ENCODE assay signal across 1 cellular context in the genomic region with DNA sequence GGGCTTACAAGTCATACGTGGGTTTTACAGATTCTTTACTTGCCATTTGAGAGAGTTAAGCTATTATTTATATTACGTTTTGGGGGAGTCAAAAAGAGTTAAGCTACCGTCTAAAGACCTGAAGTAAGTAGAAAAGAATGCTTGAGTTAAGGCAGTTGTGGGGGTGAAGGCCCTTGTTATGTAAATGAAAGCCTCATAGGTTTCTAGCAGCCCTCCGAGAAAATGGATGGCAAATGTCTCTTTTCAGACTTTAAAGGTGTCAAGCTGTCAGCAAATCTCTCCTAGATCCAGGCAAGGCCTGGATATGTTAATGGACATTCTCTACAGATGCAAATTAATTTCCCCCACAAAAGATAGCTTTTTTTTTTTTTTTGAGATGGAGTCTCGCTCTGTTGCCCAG.
TF ChIP-seq lines count a peak whose summit lies in the region.

No MANE protein-coding gene starts in this region.

TF ChIP-seq in HepG2, 621 proteins besides CTCF, POLR2A, EP300 and RAD21 (continued from another document):
- TF ChIP-seq ZNF549 (CRISPR knock-in tag; IDR thresholded peaks at IDR 0.05) (no peak), ZNF724P (CRISPR knock-in tag; IDR thresholded peaks at IDR 0.05; ENCODE audit: borderline replicate concordance) (no peak), MAFG (CRISPR knock-in tag; IDR thresholded peaks at IDR 0.05) (no peak), ARNT2 (CRISPR knock-in tag; IDR thresholded peaks at IDR 0.05; ENCODE audit: low read depth) (no peak), SOX13 (IDR thresholded peaks at IDR 0.05) (no peak), SOX13 (CRISPR knock-in tag; conservative IDR thresholded peaks at IDR 0.05 in 1 of 2, IDR thresholded peaks at IDR 0.05 in 1 of 2) (no peak), ARID2 (CRISPR knock-in tag; IDR thresholded peaks at IDR 0.05; ENCODE audit: borderline replicate concordance) (no peak), WIZ (CRISPR knock-in tag; IDR thresholded peaks at IDR 0.05) (no peak)
- TF ChIP-seq, protein P1, sequence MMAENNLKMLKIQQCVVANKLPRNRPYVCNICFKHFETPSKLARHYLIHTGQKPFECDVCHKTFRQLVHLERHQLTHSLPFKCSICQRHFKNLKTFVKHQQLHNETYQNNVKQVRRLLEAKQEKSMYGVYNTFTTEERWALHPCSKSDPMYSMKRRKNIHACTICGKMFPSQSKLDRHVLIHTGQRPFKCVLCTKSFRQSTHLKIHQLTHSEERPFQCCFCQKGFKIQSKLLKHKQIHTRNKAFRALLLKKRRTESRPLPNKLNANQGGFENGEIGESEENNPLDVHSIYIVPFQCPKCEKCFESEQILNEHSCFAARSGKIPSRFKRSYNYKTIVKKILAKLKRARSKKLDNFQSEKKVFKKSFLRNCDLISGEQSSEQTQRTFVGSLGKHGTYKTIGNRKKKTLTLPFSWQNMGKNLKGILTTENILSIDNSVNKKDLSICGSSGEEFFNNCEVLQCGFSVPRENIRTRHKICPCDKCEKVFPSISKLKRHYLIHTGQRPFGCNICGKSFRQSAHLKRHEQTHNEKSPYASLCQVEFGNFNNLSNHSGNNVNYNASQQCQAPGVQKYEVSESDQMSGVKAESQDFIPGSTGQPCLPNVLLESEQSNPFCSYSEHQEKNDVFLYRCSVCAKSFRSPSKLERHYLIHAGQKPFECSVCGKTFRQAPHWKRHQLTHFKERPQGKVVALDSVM (CRISPR knock-in tag; IDR thresholded peaks at IDR 0.05), result no peak
- TF ChIP-seq, protein P2, sequence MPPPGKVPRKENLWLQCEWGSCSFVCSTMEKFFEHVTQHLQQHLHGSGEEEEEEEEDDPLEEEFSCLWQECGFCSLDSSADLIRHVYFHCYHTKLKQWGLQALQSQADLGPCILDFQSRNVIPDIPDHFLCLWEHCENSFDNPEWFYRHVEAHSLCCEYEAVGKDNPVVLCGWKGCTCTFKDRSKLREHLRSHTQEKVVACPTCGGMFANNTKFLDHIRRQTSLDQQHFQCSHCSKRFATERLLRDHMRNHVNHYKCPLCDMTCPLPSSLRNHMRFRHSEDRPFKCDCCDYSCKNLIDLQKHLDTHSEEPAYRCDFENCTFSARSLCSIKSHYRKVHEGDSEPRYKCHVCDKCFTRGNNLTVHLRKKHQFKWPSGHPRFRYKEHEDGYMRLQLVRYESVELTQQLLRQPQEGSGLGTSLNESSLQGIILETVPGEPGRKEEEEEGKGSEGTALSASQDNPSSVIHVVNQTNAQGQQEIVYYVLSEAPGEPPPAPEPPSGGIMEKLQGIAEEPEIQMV (CRISPR knock-in tag; IDR thresholded peaks at IDR 0.05; ENCODE audit: low read depth), result no peak
- TF ChIP-seq, protein P3, sequence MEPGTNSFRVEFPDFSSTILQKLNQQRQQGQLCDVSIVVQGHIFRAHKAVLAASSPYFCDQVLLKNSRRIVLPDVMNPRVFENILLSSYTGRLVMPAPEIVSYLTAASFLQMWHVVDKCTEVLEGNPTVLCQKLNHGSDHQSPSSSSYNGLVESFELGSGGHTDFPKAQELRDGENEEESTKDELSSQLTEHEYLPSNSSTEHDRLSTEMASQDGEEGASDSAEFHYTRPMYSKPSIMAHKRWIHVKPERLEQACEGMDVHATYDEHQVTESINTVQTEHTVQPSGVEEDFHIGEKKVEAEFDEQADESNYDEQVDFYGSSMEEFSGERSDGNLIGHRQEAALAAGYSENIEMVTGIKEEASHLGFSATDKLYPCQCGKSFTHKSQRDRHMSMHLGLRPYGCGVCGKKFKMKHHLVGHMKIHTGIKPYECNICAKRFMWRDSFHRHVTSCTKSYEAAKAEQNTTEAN (CRISPR knock-in tag; conservative IDR thresholded peaks at IDR 0.05), result no peak
